8 cellular contexts compared by ENCODE assay signal in genomic region chr6:26956078-26956600, GRCh38.
DNase-seq lines count a peak whose midpoint lies in the region; TF ChIP-seq lines count a peak whose summit lies in the region.
"Not testable (repeated sequence)": the region's sequence is repeated elsewhere in the genome, so short reads cannot be mapped to it uniquely, and the experiment has no call there.

No MANE protein-coding gene starts in this region.

- H3K9me3 ChIP-seq in iPS-15b (ENCODE audit: control insufficient read depth, insufficient read depth, low read length); prostate gland; suprapubic skin: not testable (repeated sequence)

- TF ChIP-seq CTCF in chondrocyte (IDR thresholded peaks at IDR 0.05); prostate gland (IDR thresholded peaks at IDR 0.05); suprapubic skin (IDR thresholded peaks at IDR 0.05): not testable (repeated sequence)

- H3K27me3 Mint-ChIP-seq in chondrocyte (ENCODE audit: low read depth): not testable (repeated sequence)

- H3K4me1 ChIP-seq in iPS-15b (ENCODE audit: control insufficient read depth, insufficient read depth, low read length); prostate gland (replicated peaks); suprapubic skin: not testable (repeated sequence)

- not testable (repeated sequence) for H3K36me3 ChIP-seq in iPS-15b (ENCODE audit: control insufficient read depth, insufficient read depth, low read length); prostate gland; suprapubic skin

- not testable (repeated sequence) for H3K9ac ChIP-seq in iPS-15b (ENCODE audit: low read depth, low read length)

- 36% methylated on average over 3 of the region's 20 CpGs for WGBS in prostate gland
- WGBS in suprapubic skin: 0% methylated on average over 3 of the region's 20 CpGs

- not testable (repeated sequence) for H3K9me3 Mint-ChIP-seq in chondrocyte (ENCODE audit: low read depth)

- not testable (repeated sequence) for H3K27me3 ChIP-seq in iPS-15b (ENCODE audit: control insufficient read depth, insufficient read depth, low read length); prostate gland (replicated peaks; ENCODE audit: insufficient read depth); suprapubic skin

- intact Hi-C loops in prostate gland (cut with DNase I): not testable (repeated sequence)

- H3K4me1 Mint-ChIP-seq in chondrocyte (ENCODE audit: low read depth): peaks cover 11% of the 10 kb centered on the region

- not testable (repeated sequence) for TF ChIP-seq POLR2A in prostate gland (IDR thresholded peaks at IDR 0.05); suprapubic skin (IDR thresholded peaks at IDR 0.05)

- peak overlapping the region; percentile 78 for H3K4me3 Mint-ChIP-seq in chondrocyte (ENCODE audit: unreplicated experiment)

- not testable (repeated sequence) for TF ChIP-seq EP300 in suprapubic skin (IDR thresholded peaks at IDR 0.05)

- H3K36me3 Mint-ChIP-seq in chondrocyte (ENCODE audit: low read depth): not testable (repeated sequence)

- peak overlapping the region; percentile 55 for H3K4me3 ChIP-seq in iPS-15b (ENCODE audit: low read depth, low read length)
- H3K4me3 ChIP-seq in prostate gland: peak overlapping the region; percentile 53 to 63
- peak overlapping the region; percentile 72 for H3K4me3 ChIP-seq in suprapubic skin

- H3K27ac Mint-ChIP-seq in chondrocyte (ENCODE audit: unreplicated experiment): peak overlapping the region; percentile 89

- H3K27ac ChIP-seq in prostate gland (peak overlapping the region; percentile 88 to 90), suprapubic skin (peak overlapping the region; percentile 86)

- DNase-seq in ELF-1 (ENCODE audit: low read depth, low spot score) (peak; percentile 86), NCI-H1092 treated with DMSO at 0.1 percent for 48 hours (lab: John Stamatoyannopoulos, UW) (peak; percentile 77), prostate gland (ENCODE audit: low spot score) (peak; percentile 16), suprapubic skin (ENCODE audit: low spot score in 2 of 2) (peak in 1 of 2 donors; percentile 45)
- DNase-seq in activated CD4-positive, alpha-beta T cell treated with anti-CD3 and anti-CD28 coated beads, Interleukin-2, amount 50 U/mL, for 4 hours: peak; percentile 30 to 31
- DNase-seq in chondrocyte (ENCODE audit: low spot score): not testable (repeated sequence)

TF ChIP-seq in PFSK-1, 5 proteins besides CTCF, POLR2A, EP300 and RAD21:
- 0 out of 2 replicates have a peak, but pooled peaks have one; percentile 23 for TF ChIP-seq POLR2AphosphoS5 (IDR thresholded peaks at IDR 0.05; ENCODE audit: low read depth, low read length)
